27 cellular contexts compared by ENCODE assay signal in genomic region chr1:52358851-52359497, GRCh38.
"Had no signal": no experiment of that assay in that cellular context is flagged by ENCODE, and none has a peak within 500 bp of the region (broad histone marks: within the 10 kb centered on the region; RNA-seq: fewer than 3 reads in every experiment).

No MANE protein-coding gene starts in this region.

- H3K27ac ChIP-seq: colonic mucosa, right atrium auricular region, spleen, thoracic aorta had no signal

- H3K9me3 Mint-ChIP-seq: mesothelial cell of epicardium; naive B cell; stimulated activated naive CD8-positive, alpha-beta T cell treated with anti-CD3 and anti-CD28 coated beads, Interleukin-15, Interleukin-2, amounts not matched to agents 100 ng/mL and 50 ng/mL, for 24 hours had no signal

- H3K4me1 Mint-ChIP-seq: mesothelial cell of epicardium had no signal

- H3K27me3 ChIP-seq: colonic mucosa, right atrium auricular region, spleen had no signal

- H3K4me3 Mint-ChIP-seq: mesothelial cell of epicardium; stimulated activated naive CD8-positive, alpha-beta T cell treated with anti-CD3 and anti-CD28 coated beads, Interleukin-15, Interleukin-2, amounts not matched to agents 100 ng/mL and 50 ng/mL, for 24 hours had no signal

- H3K27me3 Mint-ChIP-seq: naive B cell; stimulated activated naive CD8-positive, alpha-beta T cell treated with anti-CD3 and anti-CD28 coated beads, Interleukin-15, Interleukin-2, amounts not matched to agents 100 ng/mL and 50 ng/mL, for 24 hours had no signal

- FAIRE-seq: bronchial epithelial cell, endometrium, frontal cortex, urothelium cell line had no signal

- H3K9me3 ChIP-seq: colonic mucosa, right atrium auricular region, spleen, thoracic aorta had no signal

- ATAC-seq: left cardiac atrium, left ventricle myocardium superior had no signal

- H3K4me1 ChIP-seq: colonic mucosa had no signal

- H3K4me3 ChIP-seq: colonic mucosa, right atrium auricular region, spleen, thoracic aorta had no signal

- DNase-seq: activated CD4-positive, alpha-beta T cell treated with anti-CD3 and anti-CD28 coated beads for 4 hours; activated CD4-positive, alpha-beta T cell treated with anti-CD3 and anti-CD28 coated beads, Interleukin-2, amount 50 U/mL, for 48 hours; activated CD4-positive, CD25-positive, alpha-beta regulatory T cell; activated CD8-positive, alpha-beta memory T cell treated with anti-CD3 and anti-CD28 coated beads for 24 hours; activated gamma-delta T cell treated with Interleukin-2 at 50 U/mL for 16 hours; activated naive CD4-positive, alpha-beta T cell treated with anti-CD3 and anti-CD28 coated beads, Interleukin-2, amount 50 U/mL, for 16 hours; cerebellar nuclear complex; colonic mucosa; effector CD8-positive, alpha-beta T cell; glutamatergic neuron; islet precursor cell; left cardiac atrium; left ventricle myocardium superior; naive B cell; occipital lobe; spleen; stimulated activated CD4-positive, alpha-beta T cell treated with anti-CD3 and anti-CD28 coated beads, Interleukin-2, amount 100 ng/mL, for 48 hours; T-helper 1 cell; trophoblast cell had no signal

- H3K27ac Mint-ChIP-seq: mesothelial cell of epicardium; stimulated activated naive CD8-positive, alpha-beta T cell treated with anti-CD3 and anti-CD28 coated beads, Interleukin-15, Interleukin-2, amounts not matched to agents 100 ng/mL and 50 ng/mL, for 24 hours had no signal
